8 cellular contexts compared by ENCODE assay signal in the genomic region with DNA sequence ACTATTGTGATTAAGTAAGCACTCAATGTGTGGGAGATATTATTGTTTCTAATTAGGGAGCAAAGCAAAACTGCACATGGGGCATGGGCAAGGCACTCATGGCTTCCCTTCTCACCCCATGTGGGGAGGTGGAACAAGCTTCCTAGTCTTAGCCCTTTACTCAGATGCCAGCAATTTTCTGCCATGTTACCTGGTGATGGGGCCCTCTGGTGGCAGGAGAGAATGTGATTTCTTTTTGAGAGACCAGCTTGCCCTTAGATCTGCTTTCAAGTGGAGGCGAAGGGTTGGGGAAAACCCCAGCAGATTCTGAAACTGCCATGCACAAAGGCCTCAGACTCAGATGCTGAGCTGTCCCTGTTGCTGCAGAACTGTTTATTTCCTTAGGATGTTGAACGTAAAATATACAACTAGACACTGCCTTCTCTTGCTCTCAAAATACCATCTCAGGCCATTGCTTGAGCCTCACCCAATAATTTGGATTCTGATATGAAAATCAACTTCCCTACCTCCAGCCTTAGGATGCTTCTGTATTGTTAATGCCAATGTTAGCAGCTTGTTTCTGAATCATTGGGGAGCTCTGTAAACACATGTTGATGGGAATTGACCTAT.
DNase-seq lines count a peak whose midpoint lies in the region; ATAC-seq, FAIRE-seq and TF ChIP-seq lines count a peak whose summit lies in the region.

No MANE protein-coding gene starts in this region.

- no peak overlapping the region for H3K4me2 ChIP-seq in neural cell (ENCODE audit: low read length)

- no peak overlapping the region for H2AFZ ChIP-seq in neural cell (ENCODE audit: low read depth, low read length)

- peak; percentile 92 for ATAC-seq in GM18520 (IDR thresholded peaks at IDR 0.05; ENCODE audit: unreplicated experiment)
- peak; percentile 98 for ATAC-seq in HG02981 (IDR thresholded peaks at IDR 0.05; ENCODE audit: unreplicated experiment)
- peak; percentile 99 for ATAC-seq in effector memory CD8-positive, alpha-beta T cell (replicated peaks)

- no peak overlapping the region for H3K27ac ChIP-seq in neural cell (ENCODE audit: low read length)

- H3K4me3 ChIP-seq in AG10803 (ENCODE audit: low read length) (no peak overlapping the region), neural cell (ENCODE audit: low read length) (no peak overlapping the region)

- H3K9me3 ChIP-seq in neural cell (ENCODE audit: low read length), result no peaks in the 10 kb centered on the region

- peaks cover 8% of the 10 kb centered on the region for H3K9me3 Mint-ChIP-seq in activated CD4-positive, alpha-beta T cell treated with anti-CD3 and anti-CD28 coated beads, Interleukin-2, amount 10 ng/mL, durations not matched to agents 24 days and 14 days
- no peaks in the 10 kb centered on the region for H3K9me3 Mint-ChIP-seq in effector memory CD8-positive, alpha-beta T cell

- no peaks in the 10 kb centered on the region for H4K20me1 ChIP-seq in neural cell (ENCODE audit: insufficient read depth)

- no peaks in the 10 kb centered on the region for H3K27me3 Mint-ChIP-seq in activated CD4-positive, alpha-beta T cell treated with anti-CD3 and anti-CD28 coated beads, Interleukin-2, amount 10 ng/mL, durations not matched to agents 24 days and 14 days
- no peaks in the 10 kb centered on the region for H3K27me3 Mint-ChIP-seq in effector memory CD8-positive, alpha-beta T cell

- peaks cover 54% of the 10 kb centered on the region for H3K4me1 Mint-ChIP-seq in activated CD4-positive, alpha-beta T cell treated with anti-CD3 and anti-CD28 coated beads, Interleukin-2, amount 10 ng/mL, durations not matched to agents 24 days and 14 days
- peaks cover 0 to 9% of the 10 kb centered on the region in 2 donors for H3K4me1 Mint-ChIP-seq in effector memory CD8-positive, alpha-beta T cell (ENCODE audit: low read depth in 2 of 2)

- H3K9ac ChIP-seq in neural cell (ENCODE audit: low read length), result no peak overlapping the region

- FAIRE-seq in urothelium cell line (lab: Jason Lieb, UNC), result no peak

- no peaks in the 10 kb centered on the region for H3K36me3 ChIP-seq in neural cell (ENCODE audit: insufficient read depth, low read length)

- H3K9me2 ChIP-seq in neural cell (ENCODE audit: insufficient read depth, low read length), result no peaks in the 10 kb centered on the region

- TF ChIP-seq CTCF in AG10803 (conservative IDR thresholded peaks at IDR 0.05; ENCODE audit: low read length), result peak; percentile 47
- TF ChIP-seq CTCF in neural cell (IDR thresholded peaks at IDR 0.05; ENCODE audit: poor library complexity, severe bottlenecking), result peak; percentile 31

- DNase-seq in AG10803 (ENCODE audit: low read depth), result peak; percentile 24
- DNase-seq in NCI-H2171 treated with DMSO at 0.1 percent for 48 hours (lab: John Stamatoyannopoulos, UW), result peak; percentile 55
- peak; percentile 94 for DNase-seq in activated CD4-positive, alpha-beta T cell treated with anti-CD3 and anti-CD28 coated beads, Interleukin-2, amount 10 ng/mL, durations not matched to agents 24 days and 14 days
- peak; percentile 63 to 74 (median 65) for DNase-seq in effector memory CD8-positive, alpha-beta T cell
- peak; percentile 29 for DNase-seq in urothelium cell line (ENCODE audit: low spot score)

- TF ChIP-seq RAD21 in neural cell (conservative IDR thresholded peaks at IDR 0.05), result no peak

- H3K36me3 Mint-ChIP-seq in activated CD4-positive, alpha-beta T cell treated with anti-CD3 and anti-CD28 coated beads, Interleukin-2, amount 10 ng/mL, durations not matched to agents 24 days and 14 days (ENCODE audit: low read depth), result no peaks in the 10 kb centered on the region
- no peaks in the 10 kb centered on the region for H3K36me3 Mint-ChIP-seq in effector memory CD8-positive, alpha-beta T cell (ENCODE audit: insufficient read depth)

- no peaks in the 10 kb centered on the region for H3K27me3 ChIP-seq in neural cell (ENCODE audit: insufficient read depth, low read depth, low read length)

- no peaks in the 10 kb centered on the region for H3K79me2 ChIP-seq in neural cell (replicated peaks; ENCODE audit: insufficient read depth, low read length)

- no peaks in the 10 kb centered on the region for H3F3A ChIP-seq in neural cell (ENCODE audit: insufficient read depth, low read length, poor library complexity, severe bottlenecking)

- intact Hi-C loops in activated CD4-positive, alpha-beta T cell treated with anti-CD3 and anti-CD28 coated beads, Interleukin-2, amount 10 ng/mL, durations not matched to agents 24 days and 14 days (cut with micrococcal nuclease), result loop anchor here (1.0 to 10.0 kb wide), 8 partner anchors 8 to 1302 kb away; no protein-coding TSS in a partner anchor

- peak overlapping the region; percentile 48 for H3K4me3 Mint-ChIP-seq in activated CD4-positive, alpha-beta T cell treated with anti-CD3 and anti-CD28 coated beads, Interleukin-2, amount 10 ng/mL, durations not matched to agents 24 days and 14 days
- no peak overlapping the region for H3K4me3 Mint-ChIP-seq in effector memory CD8-positive, alpha-beta T cell

- no peak for TF ChIP-seq EP300 in neural cell (conservative IDR thresholded peaks at IDR 0.05; ENCODE audit: poor library complexity, severe bottlenecking)

- H3K27ac Mint-ChIP-seq in activated CD4-positive, alpha-beta T cell treated with anti-CD3 and anti-CD28 coated beads, Interleukin-2, amount 10 ng/mL, durations not matched to agents 24 days and 14 days, result peak overlapping the region; percentile 79
- H3K27ac Mint-ChIP-seq in effector memory CD8-positive, alpha-beta T cell, result peak overlapping the region in 1 of 2 donors; percentile 75

TF ChIP-seq in neural cell, 6 proteins besides CTCF, POLR2A, EP300 and RAD21:
- TF ChIP-seq EZH2 (IDR thresholded peaks at IDR 0.05; ENCODE audit: borderline replicate concordance, insufficient read depth, low read length, poor library complexity, severe bottlenecking) (no peak), SMC3 (conservative IDR thresholded peaks at IDR 0.05; ENCODE audit: poor library complexity) (peak; percentile 36)

Comparison
In these comparisons a context has a peak if more than half of its experiments do, and no peak if none do; other contexts are left out.
1. DNase-seq: peak in every context shown above with its lines; median percentile 94 in activated CD4-positive, alpha-beta T cell treated with anti-CD3 and anti-CD28 coated beads, Interleukin-2, amount 10 ng/mL, durations not matched to agents 24 days and 14 days; 65 in effector memory CD8-positive, alpha-beta T cell; 55 in NCI-H2171 treated with DMSO at 0.1 percent for 48 hours; 29 in urothelium cell line; 24 in AG10803.